ENCODE assay signal across 1 cellular context in the genomic region with DNA sequence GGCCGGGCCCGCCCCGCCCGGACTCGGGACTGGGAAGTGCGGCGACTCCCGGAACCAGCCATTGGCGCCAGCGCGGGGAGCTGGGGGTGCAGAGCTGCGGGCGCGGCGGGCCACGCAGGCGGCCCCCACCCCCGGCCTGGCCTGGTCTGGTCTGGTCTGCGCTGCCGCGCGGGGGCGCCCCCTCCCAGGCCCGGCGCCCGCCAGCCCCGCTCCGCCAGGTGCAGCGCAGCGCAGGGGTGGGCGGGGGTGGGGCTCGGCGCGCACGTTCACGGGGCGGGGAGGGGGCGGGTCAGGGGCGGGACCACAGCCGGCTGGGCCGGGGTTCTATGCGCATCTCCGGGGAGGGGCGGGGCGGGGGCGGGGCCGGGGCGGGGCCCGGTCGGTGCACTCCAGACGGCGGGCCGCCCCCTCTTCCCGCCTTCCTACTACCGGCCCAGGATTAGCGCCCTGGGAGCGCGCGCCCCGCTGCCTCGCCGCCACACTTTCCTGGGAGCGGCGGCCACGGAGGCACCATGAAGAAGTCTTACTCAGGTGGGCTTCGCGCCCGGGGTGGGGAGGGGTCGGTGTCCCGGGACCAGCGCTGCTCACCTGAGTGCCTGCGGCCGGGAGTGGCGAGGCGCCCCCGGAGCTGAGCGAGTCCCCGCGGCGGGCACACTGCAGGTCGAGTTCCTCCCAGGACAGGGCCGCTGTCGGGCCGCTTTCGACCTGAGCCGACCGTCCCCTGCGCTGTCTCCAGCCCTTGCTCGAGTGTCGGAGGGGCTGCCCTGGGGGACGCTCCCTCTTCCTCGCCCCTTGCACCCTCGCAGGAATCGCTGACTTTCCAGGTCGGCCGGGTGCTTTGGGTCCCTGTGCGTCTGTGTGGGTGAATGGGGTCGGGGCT.
A peak's percentile ranks its signal among the peaks of the same experiment; 100 is the strongest.
TF ChIP-seq lines count a peak whose summit lies in the region.

No MANE protein-coding gene starts in this region.

TF ChIP-seq in HepG2, 621 proteins besides CTCF, POLR2A, EP300 and RAD21 (continued from another document and continues in another):
- TF ChIP-seq, protein P1, sequence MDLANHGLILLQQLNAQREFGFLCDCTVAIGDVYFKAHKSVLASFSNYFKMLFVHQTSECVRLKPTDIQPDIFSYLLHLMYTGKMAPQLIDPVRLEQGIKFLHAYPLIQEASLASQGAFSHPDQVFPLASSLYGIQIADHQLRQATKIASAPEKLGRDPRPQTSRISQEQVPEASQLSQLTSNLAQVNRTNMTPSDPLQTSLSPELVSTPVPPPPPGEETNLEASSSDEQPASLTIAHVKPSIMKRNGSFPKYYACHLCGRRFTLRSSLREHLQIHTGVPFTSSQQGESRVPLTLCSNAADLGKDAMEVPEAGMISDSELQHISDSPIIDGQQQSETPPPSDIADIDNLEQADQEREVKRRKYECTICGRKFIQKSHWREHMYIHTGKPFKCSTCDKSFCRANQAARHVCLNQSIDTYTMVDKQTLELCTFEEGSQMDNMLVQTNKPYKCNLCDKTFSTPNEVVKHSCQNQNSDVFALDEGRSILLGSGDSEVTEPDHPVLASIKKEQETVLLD (CRISPR knock-in tag; IDR thresholded peaks at IDR 0.05; ENCODE audit: low read depth) = no peak
- TF ChIP-seq ZNF138 (CRISPR knock-in tag; IDR thresholded peaks at IDR 0.05; ENCODE audit: low read depth) (peak; percentile 57; the same call in 1 of the 2 replicates), GPN1 (CRISPR knock-in tag; IDR thresholded peaks at IDR 0.05; ENCODE audit: borderline replicate concordance) (no peak), ZNF772 (CRISPR knock-in tag; IDR thresholded peaks at IDR 0.05) (peak; percentile 96), ZNF12 (CRISPR knock-in tag; IDR thresholded peaks at IDR 0.05) (no peak; the same call in 1 of the 2 replicates), ZNF724P (CRISPR knock-in tag; IDR thresholded peaks at IDR 0.05; ENCODE audit: borderline replicate concordance) (0 out of 2 replicates have a peak, but pooled peaks have one; percentile 71), PTBP1 (IDR thresholded peaks at IDR 0.05; ENCODE audit: low read depth, low read length, poor library complexity, severe bottlenecking) (peak; percentile 16), PRMT3 (CRISPR knock-in tag; IDR thresholded peaks at IDR 0.05; ENCODE audit: borderline replicate concordance, low read depth) (peak; percentile 76; the same call in 1 of the 2 replicates), ARNTL (CRISPR knock-in tag; IDR thresholded peaks at IDR 0.05) (peak; percentile 38; the same call in 1 of the 2 replicates), ZNF619 (CRISPR knock-in tag; IDR thresholded peaks at IDR 0.05) (no peak), FOXJ3 (CRISPR knock-in tag; IDR thresholded peaks at IDR 0.05; ENCODE audit: borderline replicate concordance) (no peak), ETV6 (CRISPR knock-in tag; conservative IDR thresholded peaks at IDR 0.05) (0 out of 2 replicates have a peak, but pooled peaks have one; percentile 23), ZNF547 (CRISPR knock-in tag; IDR thresholded peaks at IDR 0.05) (peak; percentile 95), POLR2G (IDR thresholded peaks at IDR 0.05; ENCODE audit: low read depth, low read length) (peak; percentile 82), SRSF4 (IDR thresholded peaks at IDR 0.05; ENCODE audit: low read depth, low read length, poor library complexity, severe bottlenecking) (no peak), KAT7 (CRISPR knock-in tag; IDR thresholded peaks at IDR 0.05; ENCODE audit: borderline replicate concordance) (peak; percentile 93), ZNF468 (CRISPR knock-in tag; IDR thresholded peaks at IDR 0.05) (no peak), ZSCAN25 (CRISPR knock-in tag; IDR thresholded peaks at IDR 0.05) (no peak), TEAD3 (CRISPR knock-in tag; optimal IDR thresholded peaks at IDR 0.05; ENCODE audit: borderline replicate concordance) (peak; percentile 7), HNRNPL (IDR thresholded peaks at IDR 0.05; ENCODE audit: low read depth, low read length) (peak; percentile 88), AHR (CRISPR knock-in tag; IDR thresholded peaks at IDR 0.05) (peak; percentile 92), ZNF567 (CRISPR knock-in tag; IDR thresholded peaks at IDR 0.05; ENCODE audit: borderline replicate concordance) (peak; percentile 82; the same call in 1 of the 2 replicates), CBX1 (IDR thresholded peaks at IDR 0.05; ENCODE audit: low read depth) (peak; percentile 20), ZNF670 (CRISPR knock-in tag; IDR thresholded peaks at IDR 0.05; ENCODE audit: borderline replicate concordance) (peak; percentile 84; the same call in 1 of the 2 replicates), ZKSCAN5 (CRISPR knock-in tag; IDR thresholded peaks at IDR 0.05) (no peak), ZNF552 (CRISPR knock-in tag; IDR thresholded peaks at IDR 0.05; ENCODE audit: borderline replicate concordance) (peak; percentile 74), ZNF878 (CRISPR knock-in tag; IDR thresholded peaks at IDR 0.05) (no peak), ZNF430 (CRISPR knock-in tag; IDR thresholded peaks at IDR 0.05) (no peak), ZNF790 (CRISPR knock-in tag; IDR thresholded peaks at IDR 0.05; ENCODE audit: borderline replicate concordance) (0 out of 2 replicates have a peak, but pooled peaks have one; percentile 68), ZNF550 (CRISPR knock-in tag; IDR thresholded peaks at IDR 0.05; ENCODE audit: borderline replicate concordance) (no peak), ZNF263 (CRISPR knock-in tag; IDR thresholded peaks at IDR 0.05) (peak; percentile 61), ZNF549 (CRISPR knock-in tag; IDR thresholded peaks at IDR 0.05) (peak; percentile 24; the same call in 1 of the 2 replicates), ZNF572 (CRISPR knock-in tag; IDR thresholded peaks at IDR 0.05) (no peak), THAP11 (CRISPR knock-in tag; IDR thresholded peaks at IDR 0.05) (peak; percentile 44; the same call in 1 of the 2 replicates), HOXD1 (CRISPR knock-in tag; IDR thresholded peaks at IDR 0.05) (no peak), ZSCAN30 (CRISPR knock-in tag; IDR thresholded peaks at IDR 0.05) (no peak)
- TF ChIP-seq, protein P2, sequence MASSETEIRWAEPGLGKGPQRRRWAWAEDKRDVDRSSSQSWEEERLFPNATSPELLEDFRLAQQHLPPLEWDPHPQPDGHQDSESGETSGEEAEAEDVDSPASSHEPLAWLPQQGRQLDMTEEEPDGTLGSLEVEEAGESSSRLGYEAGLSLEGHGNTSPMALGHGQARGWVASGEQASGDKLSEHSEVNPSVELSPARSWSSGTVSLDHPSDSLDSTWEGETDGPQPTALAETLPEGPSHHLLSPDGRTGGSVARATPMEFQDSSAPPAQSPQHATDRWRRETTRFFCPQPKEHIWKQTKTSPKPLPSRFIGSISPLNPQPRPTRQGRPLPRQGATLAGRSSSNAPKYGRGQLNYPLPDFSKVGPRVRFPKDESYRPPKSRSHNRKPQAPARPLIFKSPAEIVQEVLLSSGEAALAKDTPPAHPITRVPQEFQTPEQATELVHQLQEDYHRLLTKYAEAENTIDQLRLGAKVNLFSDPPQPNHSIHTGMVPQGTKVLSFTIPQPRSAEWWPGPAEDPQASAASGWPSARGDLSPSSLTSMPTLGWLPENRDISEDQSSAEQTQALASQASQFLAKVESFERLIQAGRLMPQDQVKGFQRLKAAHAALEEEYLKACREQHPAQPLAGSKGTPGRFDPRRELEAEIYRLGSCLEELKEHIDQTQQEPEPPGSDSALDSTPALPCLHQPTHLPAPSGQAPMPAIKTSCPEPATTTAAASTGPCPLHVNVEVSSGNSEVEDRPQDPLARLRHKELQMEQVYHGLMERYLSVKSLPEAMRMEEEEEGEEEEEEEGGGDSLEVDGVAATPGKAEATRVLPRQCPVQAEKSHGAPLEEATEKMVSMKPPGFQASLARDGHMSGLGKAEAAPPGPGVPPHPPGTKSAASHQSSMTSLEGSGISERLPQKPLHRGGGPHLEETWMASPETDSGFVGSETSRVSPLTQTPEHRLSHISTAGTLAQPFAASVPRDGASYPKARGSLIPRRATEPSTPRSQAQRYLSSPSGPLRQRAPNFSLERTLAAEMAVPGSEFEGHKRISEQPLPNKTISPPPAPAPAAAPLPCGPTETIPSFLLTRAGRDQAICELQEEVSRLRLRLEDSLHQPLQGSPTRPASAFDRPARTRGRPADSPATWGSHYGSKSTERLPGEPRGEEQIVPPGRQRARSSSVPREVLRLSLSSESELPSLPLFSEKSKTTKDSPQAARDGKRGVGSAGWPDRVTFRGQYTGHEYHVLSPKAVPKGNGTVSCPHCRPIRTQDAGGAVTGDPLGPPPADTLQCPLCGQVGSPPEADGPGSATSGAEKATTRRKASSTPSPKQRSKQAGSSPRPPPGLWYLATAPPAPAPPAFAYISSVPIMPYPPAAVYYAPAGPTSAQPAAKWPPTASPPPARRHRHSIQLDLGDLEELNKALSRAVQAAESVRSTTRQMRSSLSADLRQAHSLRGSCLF (CRISPR knock-in tag; IDR thresholded peaks at IDR 0.05; ENCODE audit: borderline replicate concordance) = 0 out of 2 replicates have a peak, but pooled peaks have one; percentile 23
- TF ChIP-seq, protein P3, sequence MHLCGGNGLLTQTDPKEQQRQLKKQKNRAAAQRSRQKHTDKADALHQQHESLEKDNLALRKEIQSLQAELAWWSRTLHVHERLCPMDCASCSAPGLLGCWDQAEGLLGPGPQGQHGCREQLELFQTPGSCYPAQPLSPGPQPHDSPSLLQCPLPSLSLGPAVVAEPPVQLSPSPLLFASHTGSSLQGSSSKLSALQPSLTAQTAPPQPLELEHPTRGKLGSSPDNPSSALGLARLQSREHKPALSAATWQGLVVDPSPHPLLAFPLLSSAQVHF (CRISPR knock-in tag; IDR thresholded peaks at IDR 0.05) = 0 out of 2 replicates have a peak, but pooled peaks have one; percentile 44
- TF ChIP-seq, protein P4, sequence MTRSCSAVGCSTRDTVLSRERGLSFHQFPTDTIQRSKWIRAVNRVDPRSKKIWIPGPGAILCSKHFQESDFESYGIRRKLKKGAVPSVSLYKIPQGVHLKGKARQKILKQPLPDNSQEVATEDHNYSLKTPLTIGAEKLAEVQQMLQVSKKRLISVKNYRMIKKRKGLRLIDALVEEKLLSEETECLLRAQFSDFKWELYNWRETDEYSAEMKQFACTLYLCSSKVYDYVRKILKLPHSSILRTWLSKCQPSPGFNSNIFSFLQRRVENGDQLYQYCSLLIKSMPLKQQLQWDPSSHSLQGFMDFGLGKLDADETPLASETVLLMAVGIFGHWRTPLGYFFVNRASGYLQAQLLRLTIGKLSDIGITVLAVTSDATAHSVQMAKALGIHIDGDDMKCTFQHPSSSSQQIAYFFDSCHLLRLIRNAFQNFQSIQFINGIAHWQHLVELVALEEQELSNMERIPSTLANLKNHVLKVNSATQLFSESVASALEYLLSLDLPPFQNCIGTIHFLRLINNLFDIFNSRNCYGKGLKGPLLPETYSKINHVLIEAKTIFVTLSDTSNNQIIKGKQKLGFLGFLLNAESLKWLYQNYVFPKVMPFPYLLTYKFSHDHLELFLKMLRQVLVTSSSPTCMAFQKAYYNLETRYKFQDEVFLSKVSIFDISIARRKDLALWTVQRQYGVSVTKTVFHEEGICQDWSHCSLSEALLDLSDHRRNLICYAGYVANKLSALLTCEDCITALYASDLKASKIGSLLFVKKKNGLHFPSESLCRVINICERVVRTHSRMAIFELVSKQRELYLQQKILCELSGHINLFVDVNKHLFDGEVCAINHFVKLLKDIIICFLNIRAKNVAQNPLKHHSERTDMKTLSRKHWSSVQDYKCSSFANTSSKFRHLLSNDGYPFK (CRISPR knock-in tag; IDR thresholded peaks at IDR 0.05; ENCODE audit: borderline replicate concordance) = peak; percentile 66; the same call in 1 of the 2 replicates
- TF ChIP-seq, protein P5, sequence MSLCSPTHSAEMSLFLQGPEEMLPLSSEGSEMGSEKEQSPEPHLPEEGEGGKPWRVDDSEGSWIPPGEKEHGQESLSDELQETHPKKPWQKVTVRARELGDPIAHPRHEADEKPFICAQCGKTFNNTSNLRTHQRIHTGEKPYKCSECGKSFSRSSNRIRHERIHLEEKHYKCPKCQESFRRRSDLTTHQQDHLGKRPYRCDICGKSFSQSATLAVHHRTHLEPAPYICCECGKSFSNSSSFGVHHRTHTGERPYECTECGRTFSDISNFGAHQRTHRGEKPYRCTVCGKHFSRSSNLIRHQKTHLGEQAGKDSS (CRISPR knock-in tag; IDR thresholded peaks at IDR 0.05; ENCODE audit: borderline replicate concordance, low read depth) = peak; percentile 69; the same call in 1 of the 2 replicates
- TF ChIP-seq, protein P6, sequence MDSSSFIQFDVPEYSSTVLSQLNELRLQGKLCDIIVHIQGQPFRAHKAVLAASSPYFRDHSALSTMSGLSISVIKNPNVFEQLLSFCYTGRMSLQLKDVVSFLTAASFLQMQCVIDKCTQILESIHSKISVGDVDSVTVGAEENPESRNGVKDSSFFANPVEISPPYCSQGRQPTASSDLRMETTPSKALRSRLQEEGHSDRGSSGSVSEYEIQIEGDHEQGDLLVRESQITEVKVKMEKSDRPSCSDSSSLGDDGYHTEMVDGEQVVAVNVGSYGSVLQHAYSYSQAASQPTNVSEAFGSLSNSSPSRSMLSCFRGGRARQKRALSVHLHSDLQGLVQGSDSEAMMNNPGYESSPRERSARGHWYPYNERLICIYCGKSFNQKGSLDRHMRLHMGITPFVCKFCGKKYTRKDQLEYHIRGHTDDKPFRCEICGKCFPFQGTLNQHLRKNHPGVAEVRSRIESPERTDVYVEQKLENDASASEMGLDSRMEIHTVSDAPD (CRISPR knock-in tag; IDR thresholded peaks at IDR 0.05) = no peak
- TF ChIP-seq, protein P7, sequence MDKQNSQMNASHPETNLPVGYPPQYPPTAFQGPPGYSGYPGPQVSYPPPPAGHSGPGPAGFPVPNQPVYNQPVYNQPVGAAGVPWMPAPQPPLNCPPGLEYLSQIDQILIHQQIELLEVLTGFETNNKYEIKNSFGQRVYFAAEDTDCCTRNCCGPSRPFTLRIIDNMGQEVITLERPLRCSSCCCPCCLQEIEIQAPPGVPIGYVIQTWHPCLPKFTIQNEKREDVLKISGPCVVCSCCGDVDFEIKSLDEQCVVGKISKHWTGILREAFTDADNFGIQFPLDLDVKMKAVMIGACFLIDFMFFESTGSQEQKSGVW (CRISPR knock-in tag; IDR thresholded peaks at IDR 0.05; ENCODE audit: borderline replicate concordance) = no peak
- TF ChIP-seq, protein P8, sequence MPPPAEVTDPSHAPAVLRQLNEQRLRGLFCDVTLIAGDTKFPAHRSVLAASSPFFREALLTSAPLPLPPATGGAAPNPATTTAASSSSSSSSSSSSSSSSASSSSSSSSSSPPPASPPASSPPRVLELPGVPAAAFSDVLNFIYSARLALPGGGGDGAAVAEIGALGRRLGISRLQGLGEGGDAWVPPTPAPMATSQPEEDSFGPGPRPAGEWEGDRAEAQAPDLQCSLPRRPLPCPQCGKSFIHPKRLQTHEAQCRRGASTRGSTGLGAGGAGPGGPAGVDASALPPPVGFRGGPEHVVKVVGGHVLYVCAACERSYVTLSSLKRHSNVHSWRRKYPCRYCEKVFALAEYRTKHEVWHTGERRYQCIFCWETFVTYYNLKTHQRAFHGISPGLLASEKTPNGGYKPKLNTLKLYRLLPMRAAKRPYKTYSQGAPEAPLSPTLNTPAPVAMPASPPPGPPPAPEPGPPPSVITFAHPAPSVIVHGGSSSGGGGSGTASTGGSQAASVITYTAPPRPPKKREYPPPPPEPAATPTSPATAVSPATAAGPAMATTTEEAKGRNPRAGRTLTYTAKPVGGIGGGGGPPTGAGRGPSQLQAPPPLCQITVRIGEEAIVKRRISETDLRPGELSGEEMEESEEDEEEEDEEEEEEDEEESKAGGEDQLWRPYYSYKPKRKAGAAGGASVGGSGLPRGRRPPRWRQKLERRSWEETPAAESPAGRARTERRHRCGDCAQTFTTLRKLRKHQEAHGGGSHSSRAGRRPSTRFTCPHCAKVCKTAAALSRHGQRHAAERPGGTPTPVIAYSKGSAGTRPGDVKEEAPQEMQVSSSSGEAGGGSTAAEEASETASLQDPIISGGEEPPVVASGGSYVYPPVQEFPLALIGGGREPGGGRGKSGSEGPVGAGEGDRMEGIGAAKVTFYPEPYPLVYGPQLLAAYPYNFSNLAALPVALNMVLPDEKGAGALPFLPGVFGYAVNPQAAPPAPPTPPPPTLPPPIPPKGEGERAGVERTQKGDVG (CRISPR knock-in tag; IDR thresholded peaks at IDR 0.05; ENCODE audit: borderline replicate concordance) = peak; percentile 56; the same call in 1 of the 2 replicates
